ENCODE assay signal across 8 cellular contexts in the genomic region with DNA sequence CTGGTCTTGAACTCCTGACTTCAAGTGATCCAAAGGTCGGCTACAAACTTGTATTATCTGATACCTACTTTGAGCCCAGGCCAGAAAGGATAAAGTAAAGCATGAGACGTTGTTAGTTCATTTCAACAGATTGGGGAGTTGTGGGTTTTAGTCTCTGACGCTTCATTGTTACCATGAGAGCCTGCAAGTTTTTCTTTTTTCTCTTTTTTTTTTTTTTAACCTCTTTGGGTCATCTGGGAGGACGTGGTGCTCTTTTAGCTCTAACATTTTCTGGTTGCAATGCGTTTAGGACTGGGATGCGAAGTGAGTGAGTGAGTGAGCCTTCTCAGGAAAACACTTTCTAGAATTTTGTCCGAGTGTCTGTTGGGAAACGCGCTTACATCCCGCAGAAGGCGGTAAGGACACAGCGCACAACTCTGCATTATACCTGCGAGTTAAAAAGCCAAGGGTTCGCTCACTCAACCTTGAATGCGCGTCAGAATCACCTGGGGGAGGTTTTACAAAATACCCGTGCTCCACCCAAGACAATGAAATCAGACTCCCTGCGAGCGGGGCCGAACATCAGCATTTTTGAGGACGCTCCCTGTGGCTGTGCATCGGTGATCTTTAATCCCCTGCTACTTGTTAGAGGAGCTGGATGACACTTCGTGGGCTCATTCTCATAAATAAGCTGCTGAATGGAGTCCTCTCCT. TPM values are rescaled to one million over a fixed set of nuclear protein-coding genes. Genes with fewer than 3 reads are reported as not detected.
DNase-seq lines count a peak whose midpoint lies in the region; ATAC-seq, FAIRE-seq and TF ChIP-seq lines count a peak whose summit lies in the region.

No MANE protein-coding gene starts in this region.

- peak overlapping the region; percentile 84 for H3K9ac ChIP-seq in NT2/D1 (ENCODE audit: insufficient read length, low read depth)

- no peaks in the 10 kb centered on the region for H3K27me3 ChIP-seq in NT2/D1 (ENCODE audit: insufficient read depth, insufficient read length)
- no peaks in the 10 kb centered on the region for H3K27me3 ChIP-seq in bronchial epithelial cell (ENCODE audit: control insufficient read depth, insufficient read depth, low read length)
- no peaks in the 10 kb centered on the region for H3K27me3 ChIP-seq in suprapubic skin

- TF ChIP-seq EP300 in suprapubic skin (IDR thresholded peaks at IDR 0.05): no peak

- peak; percentile 38 to 47 for DNase-seq in NCI-H187 (lab: John Stamatoyannopoulos, UW)
- no peak for DNase-seq in NCI-H187 treated with DMSO at 0.1 percent for 48 hours (lab: John Stamatoyannopoulos, UW)
- no peak for DNase-seq in NT2/D1 (ENCODE audit: low read depth, low spot score)
- DNase-seq in bronchial epithelial cell (ENCODE audit: low read depth): peak; percentile 61
- peak; percentile 45 for DNase-seq in left lobe of liver (ENCODE audit: low spot score)
- peak in 1 of 2 donors; percentile 62 for DNase-seq in suprapubic skin (ENCODE audit: low spot score in 2 of 2)
- no peak for DNase-seq in KBM-7

- H3K27ac ChIP-seq in suprapubic skin: peak overlapping the region; percentile 98

- 11% methylated on average over 23 of the region's 23 CpGs for WGBS in suprapubic skin

- H3K36me3 ChIP-seq in NT2/D1 (ENCODE audit: insufficient read depth, insufficient read length, low read length) (peaks cover under 1% of the 10 kb centered on the region), bronchial epithelial cell (ENCODE audit: control insufficient read depth, insufficient read depth, low read length) (no peaks in the 10 kb centered on the region), suprapubic skin (peaks cover 4% of the 10 kb centered on the region)

- FAIRE-seq in bronchial epithelial cell (lab: Jason Lieb, UNC): no peak

- TF ChIP-seq CTCF in bronchial epithelial cell (IDR thresholded peaks at IDR 0.05; ENCODE audit: insufficient read depth, low read length, severe bottlenecking): no peak
- no peak for TF ChIP-seq CTCF in suprapubic skin (IDR thresholded peaks at IDR 0.05)

- H3K9me3 ChIP-seq in NT2/D1 (ENCODE audit: insufficient read depth, low read length) (no peaks in the 10 kb centered on the region), suprapubic skin (no peaks in the 10 kb centered on the region)

- H3K4me1 ChIP-seq in NT2/D1 (ENCODE audit: insufficient read depth, insufficient read length) (peaks cover 2% of the 10 kb centered on the region), suprapubic skin (peaks cover 32% of the 10 kb centered on the region)

- H3K4me3 ChIP-seq in NT2/D1 (ENCODE audit: insufficient read length, low read depth) (peak overlapping the region; percentile 60), bronchial epithelial cell (ENCODE audit: low read depth, low read length) (peak overlapping the region; percentile 64), suprapubic skin (peak overlapping the region; percentile 96)

- ATAC-seq in left lobe of liver (no peak), GM18858 (IDR thresholded peaks at IDR 0.05; ENCODE audit: unreplicated experiment) (no peak)

- in situ Hi-C loops in KBM-7 (cut with MboI; ENCODE audit: low pct_unique_long_range_greater_than_20kb, low sequenced_read_pairs): no loop called here

- no peak for TF ChIP-seq POLR2A in suprapubic skin (IDR thresholded peaks at IDR 0.05)

RNA-seq across cellular contexts. Expression of gene RNF135, which starts 0.7 kb away (rescaled TPM):
- total RNA-seq in bronchial epithelial cell (9.2 and 17.8 TPM in 2 replicates), left lobe of liver (4.7 TPM), suprapubic skin (10 to 100 TPM; 29.0 to 35.9 (median 32.8) TPM)

RNA-seq across cellular contexts. Expression of gene ADAP2, which starts 48.4 kb away (rescaled TPM):
- total RNA-seq in bronchial epithelial cell (3.4 and 19.6 TPM in 2 replicates), left lobe of liver (7.7 TPM), suprapubic skin (10 to 100 TPM in 3 of 4 donors, 1 to 10 TPM in 1; 9.1 to 22.5 (median 17.7) TPM)

Comparison
In these comparisons a context has a peak if more than half of its experiments do, and no peak if none do; other contexts are left out.
1. DNase-seq: peak in NCI-H187 (2 of 2), bronchial epithelial cell (single experiment) and left lobe of liver (single experiment); none in NCI-H187 treated with DMSO at 0.1 percent for 48 hours (single experiment), NT2/D1 (single experiment) and KBM-7 (single experiment).
2. Peak in every context shown above with its lines, with median percentiles within 50 percentile points of each other: H3K4me3 ChIP-seq.